In the genomic region with DNA sequence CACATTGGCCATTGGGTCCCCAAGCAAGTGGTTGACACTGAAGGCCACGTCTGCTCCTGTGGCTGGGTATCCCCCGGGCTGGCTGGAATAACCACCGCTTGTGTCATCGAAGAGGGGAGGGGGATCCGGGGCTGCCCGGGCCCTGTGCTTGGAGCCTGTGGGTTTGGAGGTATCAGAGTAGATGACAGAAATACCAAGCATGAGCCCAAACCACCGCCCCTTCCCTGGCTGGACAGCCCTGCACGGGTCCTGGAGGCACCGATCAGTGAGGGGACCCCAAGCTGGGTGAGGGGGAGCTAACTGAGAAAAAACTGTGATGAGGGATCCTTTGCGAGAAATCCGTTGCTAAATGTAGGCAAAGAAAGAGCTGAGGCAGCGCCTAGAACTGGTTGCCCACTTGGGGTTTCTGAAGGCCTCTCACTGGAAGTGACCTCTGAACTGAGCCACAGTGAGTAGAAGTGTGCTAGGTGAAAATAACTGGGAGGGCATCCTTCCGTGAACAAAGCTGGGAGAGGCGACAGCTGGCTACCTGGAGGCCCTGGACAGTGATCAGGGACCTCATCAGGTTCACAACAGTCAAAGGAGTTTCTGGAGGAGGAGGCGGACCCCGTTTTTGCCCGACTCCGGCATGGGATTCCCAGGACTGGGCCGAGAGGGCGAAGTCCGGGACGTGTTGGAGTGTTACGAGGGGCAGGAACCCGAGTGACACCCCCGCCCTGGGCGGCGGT, we compare ENCODE assay signal across 8 cellular contexts. TPM values are rescaled to one million over a fixed set of nuclear protein-coding genes. Genes with fewer than 3 reads are reported as not detected.
DNase-seq lines count a peak whose midpoint lies in the region; ATAC-seq and TF ChIP-seq lines count a peak whose summit lies in the region.

No MANE protein-coding gene starts in this region.

- H3K27ac ChIP-seq in rectal smooth muscle tissue (ENCODE audit: low read depth, low read length) = peak overlapping the region; percentile 94

- H3K36me3 ChIP-seq in rectal smooth muscle tissue (ENCODE audit: control insufficient read depth, insufficient read depth, low read length) = no peaks in the 10 kb centered on the region

- H3K9me3 Mint-ChIP-seq in activated T-cell treated with anti-CD3 and anti-CD28 coated beads, Interleukin-2, amount 50 U/mL, for 4 hours = no peaks in the 10 kb centered on the region

- peaks cover 13% of the 10 kb centered on the region for H3K27me3 Mint-ChIP-seq in activated T-cell treated with anti-CD3 and anti-CD28 coated beads, Interleukin-2, amount 50 U/mL, for 4 hours (ENCODE audit: low read depth)

- H3K4me3 Mint-ChIP-seq in activated T-cell treated with anti-CD3 and anti-CD28 coated beads, Interleukin-2, amount 50 U/mL, for 4 hours = peak overlapping the region; percentile 94

- H3K9ac ChIP-seq in rectal smooth muscle tissue (ENCODE audit: low read length) = peak overlapping the region; percentile 16

- peak overlapping the region; percentile 90 for H3K4me3 ChIP-seq in fibroblast of villous mesenchyme (ENCODE audit: low read depth, low read length)
- peak overlapping the region; percentile 63 for H3K4me3 ChIP-seq in rectal smooth muscle tissue (ENCODE audit: low read length)

- peaks cover 14% of the 10 kb centered on the region for H3K27me3 ChIP-seq in rectal smooth muscle tissue (ENCODE audit: control insufficient read depth, insufficient read depth, low read length)

- no peak for TF ChIP-seq CTCF in fibroblast of villous mesenchyme (IDR thresholded peaks at IDR 0.05; ENCODE audit: insufficient read depth, low read depth, low read length)

- no peak for ATAC-seq in activated T-cell treated with anti-CD3 and anti-CD28 coated beads, Interleukin-2, amount 50 U/mL, for 4 hours
- ATAC-seq in HG02852 (IDR thresholded peaks at IDR 0.05; ENCODE audit: unreplicated experiment) = no peak
- no peak for ATAC-seq in GM18502 (IDR thresholded peaks at IDR 0.05; ENCODE audit: poor library complexity, unreplicated experiment)

- H3K36me3 Mint-ChIP-seq in activated T-cell treated with anti-CD3 and anti-CD28 coated beads, Interleukin-2, amount 50 U/mL, for 4 hours (ENCODE audit: insufficient read depth) = peaks cover 2% of the 10 kb centered on the region

- no peaks in the 10 kb centered on the region for H3K4me1 ChIP-seq in rectal smooth muscle tissue (ENCODE audit: control insufficient read depth, insufficient read depth, low read length)

- DNase-seq in activated T-cell treated with anti-CD3 and anti-CD28 coated beads, Interleukin-2, amount 50 U/mL, for 4 hours = no peak
- DNase-seq in activated T-cell treated with anti-CD3 and anti-CD28 coated beads for 4 hours = no peak
- peak; percentile 37 for DNase-seq in SW480 (ENCODE audit: low spot score)
- DNase-seq in fibroblast of villous mesenchyme (ENCODE audit: low read depth) = peak; percentile 23
- DNase-seq in stimulated activated CD4-positive, alpha-beta T cell treated with anti-CD3 and anti-CD28 coated beads, Interleukin-4, amount 100 ng/mL, for 1 hour = no peak

- H3K4me1 Mint-ChIP-seq in activated T-cell treated with anti-CD3 and anti-CD28 coated beads, Interleukin-2, amount 50 U/mL, for 4 hours (ENCODE audit: low read depth) = peaks cover 24% of the 10 kb centered on the region

RNA-seq across cellular contexts. Expression of gene YIF1A, which starts 0.6 kb away (rescaled TPM):
- 100 to 1,000 TPM; 154 to 170 (median 159) TPM for total RNA-seq in activated T-cell treated with anti-CD3 and anti-CD28 coated beads, Interleukin-2, amount 50 U/mL, for 4 hours
- total RNA-seq in fibroblast of villous mesenchyme = 187 and 189 TPM in 2 replicates

RNA-seq across cellular contexts. Expression of gene TMEM151A, which starts 3.4 kb away (rescaled TPM):
- under 1 TPM in 1 of 3 donors, not detected in 2; 0.11 TPM for total RNA-seq in activated T-cell treated with anti-CD3 and anti-CD28 coated beads, Interleukin-2, amount 50 U/mL, for 4 hours
- total RNA-seq in fibroblast of villous mesenchyme = under 0.01 TPM in 1 of 2 replicates, not detected in the other

RNA-seq across cellular contexts. Expression of gene CNIH2, which starts 10.3 kb away (rescaled TPM):
- total RNA-seq in activated T-cell treated with anti-CD3 and anti-CD28 coated beads, Interleukin-2, amount 50 U/mL, for 4 hours = 1 to 10 TPM; 1.4 to 1.8 (median 1.7) TPM
- 0.43 and 0.64 TPM in 2 replicates for total RNA-seq in fibroblast of villous mesenchyme

RNA-seq across cellular contexts. Expression of gene RAB1B, which starts 19.9 kb away (rescaled TPM):
- 100 to 1,000 TPM; 118 to 125 (median 120) TPM for total RNA-seq in activated T-cell treated with anti-CD3 and anti-CD28 coated beads, Interleukin-2, amount 50 U/mL, for 4 hours
- 88.9 and 89.5 TPM in 2 replicates for total RNA-seq in fibroblast of villous mesenchyme

RNA-seq across cellular contexts. Expression of gene CD248, which starts 28.5 kb away (rescaled TPM):
- total RNA-seq in activated T-cell treated with anti-CD3 and anti-CD28 coated beads, Interleukin-2, amount 50 U/mL, for 4 hours = 1 to 10 TPM in 1 of 3 donors, under 1 TPM in 2; 0.65 to 1.5 (median 0.82) TPM
- total RNA-seq in fibroblast of villous mesenchyme = 85.1 and 108 TPM in 2 replicates

Comparison
In these comparisons a context has a peak if more than half of its experiments do, and no peak if none do; other contexts are left out.
1. DNase-seq: peak in SW480 (single experiment) and fibroblast of villous mesenchyme (single experiment); none in activated T-cell treated with anti-CD3 and anti-CD28 coated beads, Interleukin-2, amount 50 U/mL, for 4 hours (single experiment), activated T-cell treated with anti-CD3 and anti-CD28 coated beads for 4 hours (single experiment) and stimulated activated CD4-positive, alpha-beta T cell treated with anti-CD3 and anti-CD28 coated beads, Interleukin-4, amount 100 ng/mL, for 1 hour (single experiment).